ENCODE assay signal across 11 cellular contexts in genomic region chr13:112341446-112341845, GRCh38. TPM values are rescaled to one million over a fixed set of nuclear protein-coding genes. Genes with fewer than 3 reads are reported as not detected.
"Had no signal": no experiment of that assay in that cellular context is flagged by ENCODE, and none has a peak within 500 bp of the region (broad histone marks: within the 10 kb centered on the region; RNA-seq: fewer than 3 reads in every experiment).

No MANE protein-coding gene starts in this region.

- FAIRE-seq: H1 had no signal

- H3K4me1 ChIP-seq: HAP-1 had no signal

- H3K4me3 ChIP-seq: GM23248, GM23338, HAP-1 had no signal

- H3K9me3 ChIP-seq: HAP-1 had no signal

- H3K9ac ChIP-seq: GM23248 had no signal

- DNase-seq: GM23248, GOT3, H7, H9, HCEC 1CT, HFFc6 had no signal

- H3K36me3 ChIP-seq: HAP-1 had no signal

- H3K27ac ChIP-seq: GM23248 had no signal

- H3K27ac Mint-ChIP-seq: GM23338, H9, HFFc6 had no signal

- H3K4me3 Mint-ChIP-seq: GM23338, H9, HFFc6 had no signal

- H3K4me2 ChIP-seq: GM23338 had no signal

- ATAC-seq: HCT116 had no signal

- H2AFZ ChIP-seq: GM23248 had no signal

RNA-seq across cellular contexts. Expression of gene SPACA7, which starts 34.7 kb away (rescaled TPM):
- total RNA-seq: GM23248, GM23338, H1, H4, H7, H9, HFFc6 had no signal
- polyA plus RNA-seq: GM23248, GM23338, H1 had no signal
